ENCODE assay signal across 13 cellular contexts in genomic region chr10:78927257-78927995, GRCh38.
DNase-seq lines count a peak whose midpoint lies in the region; ATAC-seq and TF ChIP-seq lines count a peak whose summit lies in the region.
"Had no signal": no experiment of that assay in that cellular context is flagged by ENCODE, and none has a peak within 500 bp of the region (broad histone marks: within the 10 kb centered on the region; RNA-seq: fewer than 3 reads in every experiment).

No MANE protein-coding gene starts in this region.

- CTCF ChIA-PET in HEK293 (lab: Yijun Ruan, JAX): interaction anchor here (1.5 kb wide), 1 partner anchor 268 kb away, joined by 5 read pairs; no protein-coding TSS in a partner anchor
- CTCF ChIA-PET in MCF 10A (lab: Yijun Ruan, JAX): no interaction called here

- no TSS peak for BruUV-seq in MCF 10A (replicated peaks; lab: Mats Ljungman, UMichigan)

- H3K27ac ChIP-seq in HEK293 (ENCODE audit: extremely low read depth, low read depth, low read length) (no peak overlapping the region), spleen (no peak overlapping the region)
- H3K27ac ChIP-seq: thoracic aorta had no signal

- POLR2A ChIA-PET in HEK293 (lab: Yijun Ruan, JAX): no interaction called here
- POLR2A ChIA-PET in MCF 10A (lab: Yijun Ruan, JAX): no interaction called here

- no peaks in the 10 kb centered on the region for H3K36me3 Mint-ChIP-seq in MCF 10A (ENCODE audit: insufficient read depth, unreplicated experiment)

- peak; percentile 56 for DNase-seq in NCI-H510A (lab: John Stamatoyannopoulos, UW)
- DNase-seq in MCF 10A (ENCODE audit: unreplicated experiment): peak; percentile 66
- DNase-seq in spleen: peak; percentile 66
- DNase-seq in NCI-H2227 treated with DMSO at 0.1 percent for 48 hours (lab: John Stamatoyannopoulos, UW): no peak
- DNase-seq: activated naive CD8-positive, alpha-beta T cell treated with anti-CD3 and anti-CD28 coated beads, Interleukin-2, amount 50 U/mL, for 24 hours; midbrain; NCI-H2029; T-helper 17 cell had no signal

- intact Hi-C loops in MCF 10A (cut with micrococcal nuclease) (loop anchor here (2.0 to 5.0 kb wide), 2 partner anchors 45 to 140 kb away; partner anchors contain the start of gene ZMIZ1), spleen (cut with DNase I; ENCODE audit: low total_unique reads) (no loop called here)

- H3K4me3 ChIP-seq in HEK293 (ENCODE audit: low read depth, low read length) (no peak overlapping the region), spleen (no peak overlapping the region)
- H3K4me3 ChIP-seq: thoracic aorta had no signal

- no peaks in the 10 kb centered on the region; the same call in 1 of the 2 replicates for H3K4me1 ChIP-seq in HEK293 (ENCODE audit: control insufficient read depth, insufficient read depth, low read length)
- H3K4me1 ChIP-seq in spleen: peaks cover 0 to 14% (median 8%) of the 10 kb centered on the region in 6 donors

- no peaks in the 10 kb centered on the region for H3K36me3 ChIP-seq in HEK293 (ENCODE audit: control insufficient read depth in 2 of 2, insufficient read depth in 1 of 2, low read length in 2 of 2)
- H3K36me3 ChIP-seq in spleen: no peaks in the 10 kb centered on the region
- H3K36me3 ChIP-seq: thoracic aorta had no signal

- H3K27me3 ChIP-seq in spleen (replicated peaks in 1 of 7): peaks cover 0 to 1% (median 0%) of the 10 kb centered on the region in 7 donors

- H3K27me3 Mint-ChIP-seq in MCF 10A (ENCODE audit: insufficient read depth, unreplicated experiment): no peaks in the 10 kb centered on the region
- H3K27me3 Mint-ChIP-seq: activated naive CD8-positive, alpha-beta T cell treated with anti-CD3 and anti-CD28 coated beads, Interleukin-2, amount 50 U/mL, for 24 hours had no signal

- no peak overlapping the region for H3K27ac Mint-ChIP-seq in MCF 10A (ENCODE audit: low read depth, unreplicated experiment)
- H3K27ac Mint-ChIP-seq: activated naive CD8-positive, alpha-beta T cell treated with anti-CD3 and anti-CD28 coated beads, Interleukin-2, amount 50 U/mL, for 24 hours; T-helper 17 cell had no signal

- WGBS in spleen, 5 donors: 89 to 95% (median 93%) methylated on average over 10 to 11 of the region's 11 CpGs

- no peak for TF ChIP-seq POLR2A in spleen (IDR thresholded peaks at IDR 0.05)

- H3K9me3 Mint-ChIP-seq in MCF 10A (ENCODE audit: unreplicated experiment): no peaks in the 10 kb centered on the region
- H3K9me3 Mint-ChIP-seq: activated naive CD8-positive, alpha-beta T cell treated with anti-CD3 and anti-CD28 coated beads, Interleukin-2, amount 50 U/mL, for 24 hours had no signal

- H3K9me3 ChIP-seq in HEK293 (ENCODE audit: control insufficient read depth, insufficient read depth, low read depth, low read length) (no peaks in the 10 kb centered on the region), spleen (no peaks in the 10 kb centered on the region)
- H3K9me3 ChIP-seq: thoracic aorta had no signal

- TF ChIP-seq CTCF in HEK293 (tag by site-specific recombination; IDR thresholded peaks at IDR 0.05): no peak
- no peak for TF ChIP-seq CTCF in MCF 10A (IDR thresholded peaks at IDR 0.05; ENCODE audit: unreplicated experiment)
- TF ChIP-seq CTCF in spleen (IDR thresholded peaks at IDR 0.05 in 8 of 11, conservative IDR thresholded peaks at IDR 0.05 in 3 of 11): no peak

- peaks cover 26% of the 10 kb centered on the region for H3K4me1 Mint-ChIP-seq in MCF 10A (ENCODE audit: insufficient read depth, unreplicated experiment)
- H3K4me1 Mint-ChIP-seq: activated naive CD8-positive, alpha-beta T cell treated with anti-CD3 and anti-CD28 coated beads, Interleukin-2, amount 50 U/mL, for 24 hours had no signal

- H3K4me3 Mint-ChIP-seq in MCF 10A (ENCODE audit: unreplicated experiment): no peak overlapping the region
- H3K4me3 Mint-ChIP-seq: activated naive CD8-positive, alpha-beta T cell treated with anti-CD3 and anti-CD28 coated beads, Interleukin-2, amount 50 U/mL, for 24 hours; T-helper 17 cell had no signal

- ATAC-seq in GM19397 (IDR thresholded peaks at IDR 0.05; ENCODE audit: unreplicated experiment): no peak
- no peak for ATAC-seq in SK-N-SH treated with all-trans-retinoic acid at 6 μM for 48 hours
- ATAC-seq: activated CD4-positive, CD25-positive, alpha-beta regulatory T cell treated with anti-CD3 and anti-CD28 coated beads, Interleukin-2, amount 50 U/mL, for 24 hours; activated naive CD8-positive, alpha-beta T cell treated with anti-CD3 and anti-CD28 coated beads, Interleukin-2, amount 50 U/mL, for 24 hours; T-helper 17 cell had no signal

TF ChIP-seq in HEK293, 187 proteins besides CTCF, POLR2A, EP300 and RAD21:
- TF ChIP-seq ZIC2 (tag by site-specific recombination; IDR thresholded peaks at IDR 0.05): peak; percentile 77
- TF ChIP-seq ZNF677 (tag by site-specific recombination; IDR thresholded peaks at IDR 0.05): no peak

TF ChIP-seq in SK-N-SH treated with all-trans-retinoic acid at 6 μM for 48 hours, 23 proteins besides CTCF, POLR2A, EP300 and RAD21 (continues in another document):
- TF ChIP-seq ZNF70 (CRISPR knock-in tag; IDR thresholded peaks at IDR 0.05) (no peak), ARNTL (CRISPR knock-in tag; IDR thresholded peaks at IDR 0.05; ENCODE audit: borderline replicate concordance, low read depth) (no peak), PPARA (CRISPR knock-in tag; IDR thresholded peaks at IDR 0.05; ENCODE audit: borderline replicate concordance) (no peak), CSRNP3 (CRISPR knock-in tag; IDR thresholded peaks at IDR 0.05) (no peak), SNAI2 (CRISPR knock-in tag; IDR thresholded peaks at IDR 0.05) (no peak), TOX (CRISPR knock-in tag; IDR thresholded peaks at IDR 0.05; ENCODE audit: borderline replicate concordance) (no peak), TSHZ2 (CRISPR knock-in tag; IDR thresholded peaks at IDR 0.05) (no peak), RARB (CRISPR knock-in tag; IDR thresholded peaks at IDR 0.05) (no peak), PATZ1 (CRISPR knock-in tag; IDR thresholded peaks at IDR 0.05; ENCODE audit: borderline replicate concordance) (no peak)
